Comparison of ENCODE assay signal across 13 cellular contexts in the genomic region with DNA sequence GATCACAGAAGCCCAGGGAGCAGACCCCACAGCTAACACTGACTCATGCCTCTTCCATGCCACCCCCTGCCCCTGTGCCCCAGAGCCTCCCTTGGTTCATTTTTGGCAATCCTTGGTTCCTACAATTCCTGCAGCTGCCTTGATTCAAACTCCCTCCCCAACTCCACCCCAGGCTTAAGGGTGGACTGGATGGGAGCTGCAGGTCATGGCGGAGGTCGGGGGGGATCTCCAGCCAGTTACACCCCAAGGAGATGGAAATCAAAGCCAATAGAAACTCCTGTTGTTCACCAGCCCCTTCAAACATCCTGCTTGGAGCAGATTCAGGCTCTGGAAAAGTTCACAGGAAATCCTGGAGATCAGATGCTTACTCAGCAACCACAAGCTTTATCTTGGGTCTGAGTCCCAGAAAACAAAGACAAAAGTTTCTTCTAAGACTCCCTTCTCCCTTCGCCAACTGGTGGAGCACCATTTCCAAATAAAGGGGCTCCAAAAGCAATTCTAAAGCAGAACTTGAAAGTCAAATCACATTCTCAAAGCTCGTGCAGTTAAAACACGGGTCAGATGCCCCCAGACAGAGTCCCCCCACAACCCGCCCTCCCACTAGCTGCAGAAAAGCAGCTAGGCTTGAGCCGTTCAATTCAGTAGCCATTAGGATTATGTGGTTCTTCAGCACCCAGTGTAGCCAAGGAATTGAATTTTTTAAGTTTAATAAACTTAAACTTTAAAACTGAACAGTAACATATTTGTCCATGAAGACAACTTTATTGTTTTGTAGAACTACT.
DNase-seq lines count a peak whose midpoint lies in the region; ATAC-seq, FAIRE-seq and TF ChIP-seq lines count a peak whose summit lies in the region.
"Had no signal": no experiment of that assay in that cellular context is flagged by ENCODE, and none has a peak within 500 bp of the region (broad histone marks: within the 10 kb centered on the region; RNA-seq: fewer than 3 reads in every experiment).

No MANE protein-coding gene starts in this region.

- peak overlapping the region in 3 of 5 experiments; percentile 74 to 84 (median 80) for H3K27ac Mint-ChIP-seq in brain
- H3K27ac Mint-ChIP-seq: activated naive CD4-positive, alpha-beta T cell treated with anti-CD3 and anti-CD28 coated beads, Interleukin-2, amount 10 ng/mL, durations not matched to agents 7 days and 5 days had no signal

- no peaks in the 10 kb centered on the region for H3K36me3 Mint-ChIP-seq in brain
- H3K36me3 Mint-ChIP-seq: activated naive CD4-positive, alpha-beta T cell treated with anti-CD3 and anti-CD28 coated beads, Interleukin-2, amount 10 ng/mL, durations not matched to agents 7 days and 5 days had no signal

- peaks cover 2% of the 10 kb centered on the region for H3K9me3 ChIP-seq in right cardiac atrium (ENCODE audit: control insufficient read depth, low read length)

- no peak overlapping the region for H3K4me3 Mint-ChIP-seq in brain
- H3K4me3 Mint-ChIP-seq: activated naive CD4-positive, alpha-beta T cell treated with anti-CD3 and anti-CD28 coated beads, Interleukin-2, amount 10 ng/mL, durations not matched to agents 7 days and 5 days had no signal

- DNase-seq in HTR-8/SVneo (ENCODE audit: insufficient read length, low spot score) (peak; percentile 78), right cardiac atrium (peak in 1 of 3 donors; percentile 53), stromal cell of bone marrow (ENCODE audit: low read depth) (peak; percentile 63), T-helper 9 cell (no peak)
- DNase-seq: activated naive CD4-positive, alpha-beta T cell treated with anti-CD3 and anti-CD28 coated beads, Interleukin-2, amount 10 ng/mL, durations not matched to agents 7 days and 5 days; NCI-H1092 treated with DMSO at 0.1 percent for 48 hours; NCI-H526; stimulated activated CD4-positive, alpha-beta T cell treated with anti-CD3 and anti-CD28 coated beads, Interleukin-1b, Interleukin-23, amount 100 ng/mL, for 48 hours; stimulated activated naive CD4-positive, alpha-beta T cell treated with Interleukin-2 at 50 U/mL for 16 hours had no signal

- no peaks in the 10 kb centered on the region for H3K4me1 ChIP-seq in right cardiac atrium (ENCODE audit: control insufficient read depth, insufficient read depth, low read length)

- H3K27me3 Mint-ChIP-seq in brain = no peaks in the 10 kb centered on the region

- ATAC-seq in right cardiac atrium (peak; percentile 59 to 82), GM19324 (IDR thresholded peaks at IDR 0.05; ENCODE audit: low FRiP score, unreplicated experiment) (no peak), GM21529 (IDR thresholded peaks at IDR 0.05; ENCODE audit: unreplicated experiment) (no peak), HG02610 (IDR thresholded peaks at IDR 0.05; ENCODE audit: unreplicated experiment) (no peak)

- intact Hi-C loops in right cardiac atrium (cut with DNase I) = no loop called here

- H3K9me3 Mint-ChIP-seq in brain = peaks cover 0 to 16% (median 3%) of the 10 kb centered on the region in 5 experiments
- H3K9me3 Mint-ChIP-seq: activated naive CD4-positive, alpha-beta T cell treated with anti-CD3 and anti-CD28 coated beads, Interleukin-2, amount 10 ng/mL, durations not matched to agents 7 days and 5 days had no signal

- no peaks in the 10 kb centered on the region for H3K27me3 ChIP-seq in right cardiac atrium (ENCODE audit: control insufficient read depth, insufficient read depth)

- peaks cover 27% of the 10 kb centered on the region for H3K4me1 Mint-ChIP-seq in brain

- peak; percentile 48 for FAIRE-seq in HTR-8/SVneo (lab: Jason Lieb, UNC)

- no peak overlapping the region for H3K4me3 ChIP-seq in right cardiac atrium (ENCODE audit: low read length)

- no peak overlapping the region for H3K27ac ChIP-seq in right cardiac atrium (ENCODE audit: low read length)

- 44% methylated on average over 7 of the region's 7 CpGs for WGBS in right cardiac atrium

- no peak for TF ChIP-seq CTCF in brain (conservative IDR thresholded peaks at IDR 0.05)

Comparison
In these comparisons a context has a peak if more than half of its experiments do, and no peak if none do; other contexts are left out.
1. ATAC-seq: peak in right cardiac atrium (2 of 2); none in GM19324 (single experiment), GM21529 (single experiment) and HG02610 (single experiment).